In the genomic region with DNA sequence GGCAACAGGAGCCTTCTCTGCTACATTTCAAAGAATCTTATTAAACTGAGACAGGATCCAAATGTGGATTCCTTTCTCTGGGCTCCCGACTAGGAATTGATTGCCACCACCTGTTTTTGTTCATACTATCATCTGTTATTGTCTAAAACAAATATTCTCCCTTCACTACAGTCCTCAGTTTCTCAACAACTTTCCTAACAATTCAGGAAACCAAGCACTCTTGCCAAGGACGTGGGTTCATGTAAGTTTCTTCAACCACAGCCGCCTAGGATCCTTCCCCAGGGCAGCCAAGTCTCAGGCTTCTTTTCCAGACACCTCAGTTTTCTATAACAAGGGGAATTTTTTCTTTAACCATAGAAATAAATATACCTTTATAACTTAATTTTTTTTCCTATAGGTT, we compare ENCODE assay signal across 16 cellular contexts. TPM values are rescaled to one million over a fixed set of nuclear protein-coding genes. Genes with fewer than 3 reads are reported as not detected.
DNase-seq lines count a peak whose midpoint lies in the region; TF ChIP-seq lines count a peak whose summit lies in the region.
"Had no signal": no experiment of that assay in that cellular context is flagged by ENCODE, and none has a peak within 500 bp of the region (broad histone marks: within the 10 kb centered on the region; RNA-seq: fewer than 3 reads in every experiment).

No MANE protein-coding gene starts in this region.

- H3K4me3 ChIP-seq in NB4 (ENCODE audit: low read depth, low read length) (no peak overlapping the region), endodermal cell (ENCODE audit: low read length) (no peak overlapping the region), transverse colon (no peak overlapping the region), H7 (ENCODE audit: insufficient read depth, low read depth, low read length) (no peak overlapping the region)
- H3K4me3 ChIP-seq: SJCRH30 had no signal

- no peak for TF ChIP-seq POLR2A in NB4 (IDR thresholded peaks at IDR 0.05; ENCODE audit: extremely low read depth, insufficient read length)
- TF ChIP-seq POLR2A in transverse colon (IDR thresholded peaks at IDR 0.05): no peak

- no peak for TF ChIP-seq EP300 in transverse colon (IDR thresholded peaks at IDR 0.05; ENCODE audit: low read depth)

- peaks cover 12% of the 10 kb centered on the region for H3K4me1 ChIP-seq in endodermal cell (ENCODE audit: control insufficient read depth, insufficient read depth, low read length)
- peaks cover 0 to 18% (median 12%) of the 10 kb centered on the region in 4 donors for H3K4me1 ChIP-seq in transverse colon
- H3K4me1 ChIP-seq: SJCRH30 had no signal

- H3K9me3 Mint-ChIP-seq in endodermal cell (no peaks in the 10 kb centered on the region), mesothelial cell of epicardium (no peaks in the 10 kb centered on the region)
- H3K9me3 Mint-ChIP-seq: IgD-negative memory B cell; stimulated activated memory B cell treated with anti-CD40 and anti-IgM and Interleukin-4, amounts not matched to agents 10 μg/mL and 1 μg/mL and 100 μg/mL, for 72 hours had no signal

- H3K9ac ChIP-seq in endodermal cell (ENCODE audit: extremely low read depth, low read length, poor library complexity, severe bottlenecking): no peak overlapping the region

- no peaks in the 10 kb centered on the region for H3K36me3 ChIP-seq in endodermal cell (ENCODE audit: control insufficient read depth, insufficient read depth, low read length)
- H3K36me3 ChIP-seq in transverse colon: no peaks in the 10 kb centered on the region
- no peaks in the 10 kb centered on the region for H3K36me3 ChIP-seq in H7 (replicated peaks; ENCODE audit: control insufficient read depth, insufficient read depth, low read length)
- H3K36me3 ChIP-seq: SJCRH30 had no signal

- H3K9me3 ChIP-seq in endodermal cell (ENCODE audit: control insufficient read depth, low read length) (no peaks in the 10 kb centered on the region), transverse colon (no peaks in the 10 kb centered on the region)
- H3K9me3 ChIP-seq: SJCRH30 had no signal

- no peak for TF ChIP-seq CTCF in NB4 (IDR thresholded peaks at IDR 0.05; ENCODE audit: low read depth, low read length)
- TF ChIP-seq CTCF in endodermal cell (conservative IDR thresholded peaks at IDR 0.05): no peak
- no peak for TF ChIP-seq CTCF in mesothelial cell of epicardium (IDR thresholded peaks at IDR 0.05; ENCODE audit: unreplicated experiment)
- no peak for TF ChIP-seq CTCF in transverse colon (IDR thresholded peaks at IDR 0.05)

- WGBS in endodermal cell (ENCODE audit: insufficient coverage in 1 of 2, insufficient read length in 1 of 2), 2 experiments: 71 to 77% methylated on average over 1 to 3 of the region's 3 CpGs
- WGBS in transverse colon (ENCODE audit: low coverage in 1 of 2), 2 donors: 30 to 33% methylated on average over 3 of the region's 3 CpGs

- in situ Hi-C loops in transverse colon (cut with MboI; ENCODE audit: low pct_ligation_motif_present in 1 of 4, low pct_unique_long_range_greater_than_20kb in 1 of 4, low sequenced_read_pairs in 3 of 4): no loop called here

- intact Hi-C loops in transverse colon (cut with DNase I; ENCODE audit: low total_unique reads): no loop called here

- H3K36me3 Mint-ChIP-seq in endodermal cell (ENCODE audit: low read depth): no peaks in the 10 kb centered on the region
- peaks cover 2% of the 10 kb centered on the region for H3K36me3 Mint-ChIP-seq in mesothelial cell of epicardium
- H3K36me3 Mint-ChIP-seq: IgD-negative memory B cell; stimulated activated memory B cell treated with anti-CD40 and anti-IgM and Interleukin-4, amounts not matched to agents 10 μg/mL and 1 μg/mL and 100 μg/mL, for 72 hours had no signal

- H3K27me3 ChIP-seq in endodermal cell (ENCODE audit: control insufficient read depth, insufficient read depth, low read length, poor library complexity, severe bottlenecking): no peaks in the 10 kb centered on the region
- no peaks in the 10 kb centered on the region for H3K27me3 ChIP-seq in transverse colon
- no peaks in the 10 kb centered on the region for H3K27me3 ChIP-seq in H7 (ENCODE audit: control insufficient read depth, insufficient read depth, low read length)
- H3K27me3 ChIP-seq: SJCRH30 had no signal

- peak overlapping the region; percentile 49 for H3K27ac Mint-ChIP-seq in endodermal cell
- H3K27ac Mint-ChIP-seq in mesothelial cell of epicardium: peak overlapping the region; percentile 70
- H3K27ac Mint-ChIP-seq: activated CD4-positive, alpha-beta T cell treated with anti-CD3 and anti-CD28 coated beads for 36 hours; stimulated activated memory B cell treated with anti-CD40 and anti-IgM and Interleukin-4, amounts not matched to agents 10 μg/mL and 1 μg/mL and 100 μg/mL, for 72 hours had no signal

- H3K27me3 Mint-ChIP-seq in endodermal cell (ENCODE audit: insufficient read depth) (no peaks in the 10 kb centered on the region), mesothelial cell of epicardium (ENCODE audit: low read depth) (no peaks in the 10 kb centered on the region)
- H3K27me3 Mint-ChIP-seq: activated CD4-positive, alpha-beta T cell treated with anti-CD3 and anti-CD28 coated beads for 36 hours; IgD-negative memory B cell; stimulated activated memory B cell treated with anti-CD40 and anti-IgM and Interleukin-4, amounts not matched to agents 10 μg/mL and 1 μg/mL and 100 μg/mL, for 72 hours had no signal

- H3K4me1 Mint-ChIP-seq in endodermal cell (peaks cover 33% of the 10 kb centered on the region), mesothelial cell of epicardium (peaks cover 10% of the 10 kb centered on the region)

- H3K4me3 Mint-ChIP-seq in endodermal cell (no peak overlapping the region), mesothelial cell of epicardium (no peak overlapping the region)
- H3K4me3 Mint-ChIP-seq: activated CD4-positive, alpha-beta T cell treated with anti-CD3 and anti-CD28 coated beads for 36 hours; IgD-negative memory B cell; stimulated activated memory B cell treated with anti-CD40 and anti-IgM and Interleukin-4, amounts not matched to agents 10 μg/mL and 1 μg/mL and 100 μg/mL, for 72 hours had no signal

- no peak overlapping the region for H3K27ac ChIP-seq in endodermal cell (ENCODE audit: low read depth, low read length)
- H3K27ac ChIP-seq in transverse colon: peak overlapping the region; percentile 50 to 67 (median 62)
- H3K27ac ChIP-seq: SJCRH30 had no signal

- DNase-seq in NB4 (ENCODE audit: low read depth): peak; percentile 21
- no peak for DNase-seq in endodermal cell
- DNase-seq in mesothelial cell of epicardium (ENCODE audit: low spot score in 2 of 2, unreplicated experiment in 2 of 2): no peak
- no peak for DNase-seq in transverse colon
- DNase-seq in DMS153 treated with DMSO at 0.1 percent for 48 hours (lab: John Stamatoyannopoulos, UW; ENCODE audit: unreplicated experiment): no peak
- DNase-seq in H7: no peak
- no peak for DNase-seq in germinal center (ENCODE audit: low spot score)
- DNase-seq: activated CD4-positive, alpha-beta T cell treated with anti-CD3 and anti-CD28 coated beads for 36 hours; caudate nucleus; foreskin melanocyte; GOT3; NCI-H187 treated with DMSO at 0.1 percent for 48 hours; SJCRH30; stimulated activated CD4-positive, alpha-beta T cell treated with anti-CD3 and anti-CD28 coated beads, Interleukin-1b, Interleukin-23, amount 100 ng/mL, for 48 hours had no signal

RNA-seq across cellular contexts. Expression of a gene that starts 39.5 kb away (rescaled TPM):
- total RNA-seq in endodermal cell: 10 to 100 TPM; 76.8 to 86.1 TPM
- 30.3 TPM for polyA plus RNA-seq in endodermal cell (2013, experiment 1 of 2)
- 26.9 TPM for polyA plus RNA-seq in endodermal cell (2013, experiment 2 of 2)
- total RNA-seq in mesothelial cell of epicardium: 43.9 to 47.9 TPM (median 47.3 TPM) in 3 replicates
- total RNA-seq in transverse colon: 10 to 100 TPM; 15.0 to 81.6 (median 58.1) TPM
- 27.3 and 28.4 TPM in 2 replicates for total RNA-seq in H7 (2014; rRNA removed; shearing (Covaris generic))
